ENCODE assay signal across 15 cellular contexts in the genomic region with DNA sequence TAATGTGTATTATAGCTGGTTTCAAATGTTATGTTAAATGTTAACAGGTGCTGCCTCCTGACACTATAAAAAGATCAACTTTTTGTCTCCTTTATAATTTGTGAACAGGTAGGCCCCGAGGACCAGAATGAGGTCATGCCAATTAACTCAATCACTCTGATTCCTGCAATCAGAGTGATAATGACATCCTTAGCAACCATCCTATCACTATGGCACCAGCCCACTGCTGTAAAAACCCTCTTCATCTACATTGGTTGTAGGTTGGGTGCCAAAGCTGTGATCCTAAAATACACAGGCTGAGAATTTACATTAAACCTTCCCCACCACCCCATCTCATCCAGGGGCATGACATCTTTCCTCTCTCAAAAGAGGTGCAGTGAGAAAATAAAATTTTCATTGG.
"Had no signal": no experiment of that assay in that cellular context is flagged by ENCODE, and none has a peak within 500 bp of the region (broad histone marks: within the 10 kb centered on the region; RNA-seq: fewer than 3 reads in every experiment).

No MANE protein-coding gene starts in this region.

- H3K36me3 Mint-ChIP-seq: activated naive CD8-positive, alpha-beta T cell treated with anti-CD3 and anti-CD28 coated beads, Interleukin-2, amount 10 ng/mL, durations not matched to agents 7 days and 5 days; immature natural killer cell had no signal

- H3K4me3 Mint-ChIP-seq: activated CD4-positive, alpha-beta T cell treated with anti-CD3 and anti-CD28 coated beads, Interleukin-2, amount 10 ng/mL, durations not matched to agents 7 days and 5 days; activated naive CD8-positive, alpha-beta T cell treated with anti-CD3 and anti-CD28 coated beads, Interleukin-2, amount 10 ng/mL, durations not matched to agents 7 days and 5 days; dendritic cell treated with granulocyte-macrophage colony-stimulating factor and Interleukin-4, amounts not matched to agents 40 ng/mL and 50 ng/mL, for 4 days; effector memory CD8-positive, alpha-beta T cell; immature natural killer cell; nephron had no signal

- H3K27ac Mint-ChIP-seq: activated CD4-positive, alpha-beta T cell treated with anti-CD3 and anti-CD28 coated beads, Interleukin-2, amount 10 ng/mL, durations not matched to agents 7 days and 5 days; activated naive CD8-positive, alpha-beta T cell treated with anti-CD3 and anti-CD28 coated beads, Interleukin-2, amount 10 ng/mL, durations not matched to agents 7 days and 5 days; dendritic cell treated with granulocyte-macrophage colony-stimulating factor and Interleukin-4, amounts not matched to agents 40 ng/mL and 50 ng/mL, for 4 days; effector memory CD8-positive, alpha-beta T cell; immature natural killer cell; nephron had no signal

- H3K9me3 Mint-ChIP-seq: activated CD4-positive, alpha-beta T cell treated with anti-CD3 and anti-CD28 coated beads, Interleukin-2, amount 10 ng/mL, durations not matched to agents 7 days and 5 days; activated naive CD8-positive, alpha-beta T cell treated with anti-CD3 and anti-CD28 coated beads, Interleukin-2, amount 10 ng/mL, durations not matched to agents 7 days and 5 days; dendritic cell treated with granulocyte-macrophage colony-stimulating factor and Interleukin-4, amounts not matched to agents 40 ng/mL and 50 ng/mL, for 4 days; effector memory CD8-positive, alpha-beta T cell; immature natural killer cell; nephron had no signal

- DNase-seq: activated CD4-positive, alpha-beta T cell treated with anti-CD3 and anti-CD28 coated beads, Interleukin-2, amount 10 ng/mL, durations not matched to agents 7 days and 5 days; activated CD8-positive, alpha-beta memory T cell treated with anti-CD3 and anti-CD28 coated beads for 24 hours; activated naive CD8-positive, alpha-beta T cell treated with anti-CD3 and anti-CD28 coated beads, Interleukin-2, amount 10 ng/mL, durations not matched to agents 7 days and 5 days; cerebellar nuclear complex; effector memory CD8-positive, alpha-beta T cell; foreskin melanocyte; immature natural killer cell; occipital lobe; psoas muscle; sigmoid colon; spleen; stimulated activated CD4-positive, alpha-beta T cell treated with anti-CD3 and anti-CD28 coated beads, Interleukin-1b, Interleukin-23, amount 100 ng/mL, for 48 hours; T-helper 9 cell had no signal
